ENCODE assay signal across 32 cellular contexts in the genomic region with DNA sequence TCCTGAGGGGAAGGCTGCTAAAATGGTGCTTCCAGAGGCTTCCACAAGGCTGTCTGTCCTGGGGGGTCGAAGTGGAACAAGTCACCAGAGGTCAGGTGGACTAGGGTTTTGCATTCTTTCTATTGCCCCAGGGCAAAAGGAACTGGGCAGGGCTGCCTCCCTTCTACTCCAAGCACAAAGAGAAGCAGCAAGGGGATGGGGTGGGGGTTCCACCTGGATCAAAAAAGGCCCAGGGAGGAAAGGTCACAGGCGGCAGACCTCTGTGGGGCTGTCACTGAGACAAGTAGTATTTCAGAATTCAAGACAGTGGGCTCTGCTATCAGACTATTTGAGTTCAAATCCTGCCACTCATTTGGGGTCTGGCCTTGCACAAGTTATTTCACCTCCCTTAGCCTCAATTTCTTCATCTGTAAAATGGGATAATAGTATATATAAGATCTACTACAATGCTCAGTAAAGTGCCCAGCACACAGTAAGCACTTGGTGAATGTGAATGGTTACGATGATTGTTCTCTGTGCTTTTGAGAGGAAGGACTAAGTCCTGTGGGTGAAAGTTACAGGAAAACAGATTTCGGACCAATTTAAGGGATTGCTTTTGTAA. TPM values are rescaled to one million over a fixed set of nuclear protein-coding genes. Genes with fewer than 3 reads are reported as not detected.
DNase-seq lines count a peak whose midpoint lies in the region; ATAC-seq and TF ChIP-seq lines count a peak whose summit lies in the region.
"Had no signal": no experiment of that assay in that cellular context is flagged by ENCODE, and none has a peak within 500 bp of the region (broad histone marks: within the 10 kb centered on the region; RNA-seq: fewer than 3 reads in every experiment).

No MANE protein-coding gene starts in this region.

- H3K27ac Mint-ChIP-seq in nephron, result peak overlapping the region; percentile 95 to 99 (median 97)
- H3K27ac Mint-ChIP-seq: activated CD8-positive, alpha-beta T cell treated with anti-CD3 and anti-CD28 coated beads, Interleukin-2, amount 10 ng/mL, durations not matched to agents 7 days and 5 days; activated naive CD8-positive, alpha-beta T cell; CD14-positive monocyte; endodermal cell; nephron progenitor cell had no signal

- peaks cover 6% of the 10 kb centered on the region for H3F3A ChIP-seq in SK-N-SH (replicated peaks; ENCODE audit: insufficient read depth)

- TF ChIP-seq POLR2A in esophagus muscularis mucosa (IDR thresholded peaks at IDR 0.05; ENCODE audit: low read depth), result no peak

- H4K20me1 ChIP-seq in SK-N-SH (ENCODE audit: insufficient read depth), result no peaks in the 10 kb centered on the region

- no peaks in the 10 kb centered on the region for H3K9me3 ChIP-seq in SK-N-SH
- no peaks in the 10 kb centered on the region for H3K9me3 ChIP-seq in esophagus muscularis mucosa
- H3K9me3 ChIP-seq in upper lobe of right lung, result no peaks in the 10 kb centered on the region
- H3K9me3 ChIP-seq in SJCRH30 (replicated peaks), result no peaks in the 10 kb centered on the region
- H3K9me3 ChIP-seq: gastrocnemius medialis, ovary had no signal

- H3K79me2 ChIP-seq in SK-N-SH (ENCODE audit: insufficient read depth), result no peaks in the 10 kb centered on the region

- no peaks in the 10 kb centered on the region for H3K9me3 Mint-ChIP-seq in nephron
- H3K9me3 Mint-ChIP-seq: endodermal cell, nephron progenitor cell had no signal

- H3K4me1 ChIP-seq in SK-N-SH (ENCODE audit: control insufficient read depth in 1 of 2, insufficient read depth in 2 of 2, low read depth in 1 of 2, low read length in 1 of 2) (peaks cover 10 to 20% of the 10 kb centered on the region in 2 experiments; a peak in 3 of 4 replicates), esophagus muscularis mucosa (peaks cover 14 to 86% (median 72%) of the 10 kb centered on the region in 4 donors), upper lobe of right lung (peaks cover 15% of the 10 kb centered on the region), SJCRH30 (peaks cover 28% of the 10 kb centered on the region)

- TF ChIP-seq CTCF in SK-N-SH (IDR thresholded peaks at IDR 0.05), result no peak
- TF ChIP-seq CTCF in esophagus muscularis mucosa (IDR thresholded peaks at IDR 0.05), result no peak
- TF ChIP-seq CTCF in nephron (IDR thresholded peaks at IDR 0.05; ENCODE audit: unreplicated experiment in 3 of 3), result no peak
- no peak for TF ChIP-seq CTCF in upper lobe of right lung (IDR thresholded peaks at IDR 0.05)

- DNase-seq in SK-N-SH (no peak), esophagus muscularis mucosa (ENCODE audit: extremely low spot score) (no peak), upper lobe of right lung (no peak), SJCRH30 (no peak)
- DNase-seq: activated CD4-positive, alpha-beta T cell treated with anti-CD3 and anti-CD28 coated beads for 1 hour; activated CD8-positive, alpha-beta T cell treated with anti-CD3 and anti-CD28 coated beads, Interleukin-2, amount 10 ng/mL, durations not matched to agents 7 days and 5 days; activated effector memory CD4-positive, alpha-beta T cell treated with Interleukin-2 at 50 U/mL for 16 hours; activated T-cell treated with anti-CD3 and anti-CD28 coated beads for 4 hours; caudate nucleus; DMS79 treated with DMSO at 0.1 percent for 48 hours; endodermal cell; gastrocnemius medialis; NCI-H1105; NCI-H2029; NCI-H2227 treated with DMSO at 0.1 percent for 48 hours; NCI-H526 treated with DMSO at 0.1 percent for 48 hours; nephron progenitor cell; stimulated activated CD4-positive, alpha-beta T cell treated with anti-CD3 and anti-CD28 coated beads, Interleukin-12 subunit alpha, Interleukin-12 subunit beta, amount 100 ng/mL, for 4 hours; stimulated activated CD4-positive, alpha-beta T cell treated with anti-CD3 and anti-CD28 coated beads, Interleukin-4, amount 100 ng/mL, for 1 hour had no signal

- H3K27me3 ChIP-seq in SK-N-SH (ENCODE audit: insufficient read depth) (no peaks in the 10 kb centered on the region), esophagus muscularis mucosa (peaks cover 0 to 30% (median 0%) of the 10 kb centered on the region in 4 donors), upper lobe of right lung (peaks cover 26% of the 10 kb centered on the region), SJCRH30 (no peaks in the 10 kb centered on the region)
- H3K27me3 ChIP-seq: gastrocnemius medialis, ovary had no signal

- H3K9me2 ChIP-seq in SK-N-SH, result no peaks in the 10 kb centered on the region

- no peak for TF ChIP-seq EP300 in SK-N-SH (IDR thresholded peaks at IDR 0.05; ENCODE audit: borderline replicate concordance in 1 of 2, low read depth in 1 of 2, low read length in 1 of 2)
- TF ChIP-seq EP300 in esophagus muscularis mucosa (IDR thresholded peaks at IDR 0.05), result no peak

- no peak overlapping the region for H2AFZ ChIP-seq in SK-N-SH (ENCODE audit: low read depth)

- H3K4me3 ChIP-seq in SK-N-SH (ENCODE audit: low read depth in 2 of 2, low read length in 1 of 2) (no peak overlapping the region), esophagus muscularis mucosa (no peak overlapping the region), upper lobe of right lung (no peak overlapping the region), SJCRH30 (no peak overlapping the region)
- H3K4me3 ChIP-seq: gastrocnemius medialis, ovary had no signal

- H3K27ac ChIP-seq in SK-N-SH (ENCODE audit: low read depth in 2 of 2, low read length in 1 of 2), result peak overlapping the region; percentile 34 to 35; a peak in 2 of 4 replicates
- H3K27ac ChIP-seq in esophagus muscularis mucosa (replicated peaks in 1 of 4), result peak overlapping the region; percentile 76 to 83 (median 82)
- peak overlapping the region; percentile 78 for H3K27ac ChIP-seq in upper lobe of right lung
- no peak overlapping the region for H3K27ac ChIP-seq in SJCRH30
- H3K27ac ChIP-seq: 22Rv1, gastrocnemius medialis had no signal

- ATAC-seq in SK-N-SH treated with all-trans-retinoic acid at 6 μM for 48 hours (no peak), upper lobe of right lung (no peak), HG03097 (IDR thresholded peaks at IDR 0.05; ENCODE audit: low FRiP score, unreplicated experiment) (no peak), GM19324 (IDR thresholded peaks at IDR 0.05; ENCODE audit: low FRiP score, unreplicated experiment) (no peak)
- ATAC-seq: activated CD8-positive, alpha-beta T cell treated with anti-CD3 and anti-CD28 coated beads, Interleukin-2, amount 10 ng/mL, durations not matched to agents 7 days and 5 days; gastrocnemius medialis; left lobe of liver had no signal

- WGBS in SK-N-SH (ENCODE audit: low lambda C conversion rate), result 97% methylated on average over 3 of the region's 4 CpGs
- WGBS in esophagus muscularis mucosa, result 72% methylated on average over 4 of the region's 4 CpGs

- H3K4me3 Mint-ChIP-seq in nephron, result peak overlapping the region in 2 of 3 experiments; percentile 50 to 73
- H3K4me3 Mint-ChIP-seq: activated CD8-positive, alpha-beta T cell treated with anti-CD3 and anti-CD28 coated beads, Interleukin-2, amount 10 ng/mL, durations not matched to agents 7 days and 5 days; activated naive CD8-positive, alpha-beta T cell; endodermal cell; nephron progenitor cell had no signal

- no peak overlapping the region for H3K4me2 ChIP-seq in SK-N-SH

- H3K4me1 Mint-ChIP-seq in nephron, result peaks cover 69% of the 10 kb centered on the region

- CTCF ChIA-PET in SK-N-SH (lab: Yijun Ruan, JAX), result no interaction called here

- H3K27me3 Mint-ChIP-seq in nephron (ENCODE audit: low read depth), result peaks cover 20% of the 10 kb centered on the region

- no peak for TF ChIP-seq RAD21 in SK-N-SH (IDR thresholded peaks at IDR 0.05; ENCODE audit: low read length)

- POLR2A ChIA-PET in SK-N-SH (lab: Yijun Ruan, JAX), result no interaction called here

- H3K36me3 ChIP-seq in SK-N-SH (replicated peaks in 1 of 2; ENCODE audit: control insufficient read depth in 1 of 2, insufficient read depth in 2 of 2, low read length in 1 of 2) (no peaks in the 10 kb centered on the region), esophagus muscularis mucosa (no peaks in the 10 kb centered on the region), upper lobe of right lung (no peaks in the 10 kb centered on the region), SJCRH30 (no peaks in the 10 kb centered on the region)
- H3K36me3 ChIP-seq: gastrocnemius medialis, ovary had no signal

- H3K9ac ChIP-seq in SK-N-SH, result no peak overlapping the region

- H3K36me3 Mint-ChIP-seq in nephron (ENCODE audit: low read depth), result no peaks in the 10 kb centered on the region
- H3K36me3 Mint-ChIP-seq: activated naive CD8-positive, alpha-beta T cell; CD14-positive monocyte had no signal

- intact Hi-C loops in esophagus muscularis mucosa (cut with DNase I) (no loop called here), upper lobe of right lung (cut with DNase I) (no loop called here)

TF ChIP-seq in SK-N-SH, 30 proteins besides CTCF, POLR2A, EP300 and RAD21 (continues in another document):
- no peak for TF ChIP-seq GABPA (IDR thresholded peaks at IDR 0.05; ENCODE audit: low read depth)
- TF ChIP-seq GATA2 (CRISPR knock-in tag; IDR thresholded peaks at IDR 0.05), result no peak
- no peak for TF ChIP-seq JUND (IDR thresholded peaks at IDR 0.05)

RNA-seq across cellular contexts. Expression of a gene that starts 1.9 kb away (rescaled TPM):
- polyA plus RNA-seq in SK-N-SH (2012; rRNA removed), result 0.03 and 0.20 TPM in 2 replicates
- 0.01 and 0.04 TPM in 2 replicates for polyA plus RNA-seq in SK-N-SH (2012; cell fraction: cytosol; rRNA removed)
- polyA plus RNA-seq in SK-N-SH (2012; cell fraction: nucleus; rRNA removed), result 0.04 and 0.16 TPM in 2 replicates
- total RNA-seq in esophagus muscularis mucosa, result 10 to 100 TPM in 3 of 4 donors, 1 to 10 TPM in 1; 5.8 to 20.6 (median 10.1) TPM
- 4.0 TPM for total RNA-seq in upper lobe of right lung
- total RNA-seq in SJCRH30 (2014; rRNA removed; shearing (Covaris generic)), result 0.18 and 0.28 TPM in 2 replicates
- total RNA-seq: activated CD8-positive, alpha-beta T cell treated with anti-CD3 and anti-CD28 coated beads, Interleukin-2, amount 10 ng/mL, durations not matched to agents 7 days and 5 days; gastrocnemius medialis; SK-MEL-5; T-helper 1 cell treated with Interleukin-12 subunit alpha and Interleukin-12 subunit beta and Interleukin-4 antibody, amounts not matched to agents 30 ng/mL and 1 ng/mL, for 36 hours had no signal
- polyA plus RNA-seq: aorta, CD14-positive monocyte had no signal

RNA-seq across cellular contexts. Expression of a gene that starts 15.0 kb away (rescaled TPM):
- 0.05 and 0.10 TPM in 2 replicates for polyA plus RNA-seq in SK-N-SH (2012; rRNA removed)
- polyA plus RNA-seq in SK-N-SH (2012; cell fraction: cytosol; rRNA removed), result 0.01 and 0.03 TPM in 2 replicates
- polyA plus RNA-seq in SK-N-SH (2012; cell fraction: nucleus; rRNA removed), result 0.05 and 0.20 TPM in 2 replicates
- total RNA-seq in esophagus muscularis mucosa, result 1 to 10 TPM; 2.5 to 8.0 (median 3.8) TPM
- 1.5 TPM for total RNA-seq in upper lobe of right lung
- 0.41 and 0.42 TPM in 2 replicates for total RNA-seq in SJCRH30 (2014; rRNA removed; shearing (Covaris generic))
- total RNA-seq: activated CD8-positive, alpha-beta T cell treated with anti-CD3 and anti-CD28 coated beads, Interleukin-2, amount 10 ng/mL, durations not matched to agents 7 days and 5 days; left lobe of liver; SK-MEL-5; subcutaneous adipose tissue; T-helper 1 cell treated with Interleukin-12 subunit alpha and Interleukin-12 subunit beta and Interleukin-4 antibody, amounts not matched to agents 30 ng/mL and 1 ng/mL, for 36 hours had no signal
- polyA plus RNA-seq: CD14-positive monocyte had no signal

RNA-seq across cellular contexts. Expression of a gene that starts 52.9 kb away (rescaled TPM):
- 21.9 and 33.0 TPM in 2 replicates for polyA plus RNA-seq in SK-N-SH (2012; rRNA removed)
- polyA plus RNA-seq in SK-N-SH (2012; cell fraction: cytosol; rRNA removed), result 17.0 and 24.0 TPM in 2 replicates
- polyA plus RNA-seq in SK-N-SH (2012; cell fraction: nucleus; rRNA removed), result 92.6 and 94.3 TPM in 2 replicates
- total RNA-seq in esophagus muscularis mucosa (10 to 100 TPM; 27.4 to 46.0 (median 36.3) TPM), upper lobe of right lung (31.1 TPM)
- 58.9 and 60.4 TPM in 2 replicates for total RNA-seq in SJCRH30 (2014; rRNA removed; shearing (Covaris generic))
